In genomic region chr1:58476179-58476578, GRCh38 we compare ENCODE assay signal across 21 cellular contexts.
"Had no signal": no experiment of that assay in that cellular context is flagged by ENCODE, and none has a peak within 500 bp of the region (broad histone marks: within the 10 kb centered on the region; RNA-seq: fewer than 3 reads in every experiment).

No MANE protein-coding gene starts in this region.

- H3K9me3 ChIP-seq: esophagus squamous epithelium, gastrocnemius medialis, heart right ventricle, left lung, lower lobe of right lung had no signal

- DNase-seq: dermis blood vessel endothelial cell; dorsolateral prefrontal cortex; effector CD4-positive, alpha-beta T cell; effector memory CD4-positive, alpha-beta T cell; esophagus squamous epithelium; foreskin fibroblast; foreskin melanocyte; gastrocnemius medialis; glutamatergic neuron; head of caudate nucleus; heart right ventricle; hypothalamus; immature natural killer cell; left cardiac atrium; left lung; left ventricle myocardium superior; lower lobe of right lung; mesenchymal stem cell; midbrain; naive thymus-derived CD4-positive, alpha-beta T cell had no signal

- H3K27me3 ChIP-seq: dorsolateral prefrontal cortex, esophagus squamous epithelium, gastrocnemius medialis, heart right ventricle, left lung had no signal

- H3K27ac ChIP-seq: coronary artery, dorsolateral prefrontal cortex, esophagus squamous epithelium, gastrocnemius medialis, heart right ventricle, left lung, lower lobe of right lung had no signal

- H3K36me3 ChIP-seq: gastrocnemius medialis, left lung had no signal

- H3K4me3 ChIP-seq: coronary artery, dorsolateral prefrontal cortex, esophagus squamous epithelium, gastrocnemius medialis, heart right ventricle, left lung, lower lobe of right lung had no signal

- H3K4me1 ChIP-seq: esophagus squamous epithelium, gastrocnemius medialis, heart right ventricle, left lung, lower lobe of right lung had no signal

- ATAC-seq: gastrocnemius medialis; heart right ventricle; left cardiac atrium; left lung; left ventricle myocardium superior; lower lobe of right lung; naive thymus-derived CD4-positive, alpha-beta T cell had no signal
